Comparison of ENCODE assay signal across 8 cellular contexts in genomic region chr5:134226441-134227192, GRCh38. TPM values are rescaled to one million over a fixed set of nuclear protein-coding genes. Genes with fewer than 3 reads are reported as not detected.
DNase-seq lines count a peak whose midpoint lies in the region; ATAC-seq, FAIRE-seq and TF ChIP-seq lines count a peak whose summit lies in the region.

No MANE protein-coding gene starts in this region.

- TF ChIP-seq CTCF in HCT116 (IDR thresholded peaks at IDR 0.05 in 2 of 3, conservative IDR thresholded peaks at IDR 0.05 in 1 of 3; ENCODE audit: borderline replicate concordance in 1 of 3, insufficient read depth in 1 of 3, low read depth in 2 of 3, low read length in 2 of 3) (no peak), K562 (IDR thresholded peaks at IDR 0.05 in 2 of 3, conservative IDR thresholded peaks at IDR 0.05 in 1 of 3; ENCODE audit: insufficient read depth in 2 of 3, low read depth in 1 of 3, low read length in 3 of 3) (no peak), kidney epithelial cell (IDR thresholded peaks at IDR 0.05; ENCODE audit: insufficient read depth, low read length, poor library complexity, severe bottlenecking) (no peak)

- RAD21 ChIA-PET in HCT116 (lab: Charles Lee; ENCODE audit: low non-redundant PET in 1 of 2, low total read pairs in 2 of 2, uncharacterized antibody in 2 of 2, unreplicated experiment in 2 of 2): interaction anchor here in 1 of 2 experiments (1.2 kb wide), 1 partner anchor 21 kb away, joined by 3 read pairs; no protein-coding TSS in a partner anchor

- DNase-seq in GM12891 (ENCODE audit: insufficient read length, low spot score) (peak; percentile 38), HCT116 (ENCODE audit: low read depth, low spot score) (no peak), NCI-H774 (lab: John Stamatoyannopoulos, UW) (peak; percentile 87), K562 (ENCODE audit: extremely low read depth in 1 of 4, low spot score in 3 of 4) (peak in 1 of 4 experiments; percentile 47), kidney epithelial cell (ENCODE audit: low read depth) (no peak), SW 1271 (lab: John Stamatoyannopoulos, UW) (no peak)

- H4K20me1 ChIP-seq in HCT116 (ENCODE audit: insufficient read depth): peaks cover 32% of the 10 kb centered on the region; the same call in 1 of the 2 replicates
- peaks cover 31% of the 10 kb centered on the region for H4K20me1 ChIP-seq in K562 (replicated peaks; ENCODE audit: control insufficient read depth, insufficient read depth, low read length)

- POLR2A ChIA-PET in HCT116 (lab: Charles Lee): interaction anchor here (0.6 to 2.2 kb wide), 10 partner anchors 8 to 26 kb away, joined by 3 to 10 read pairs (median 4); no protein-coding TSS in a partner anchor
- POLR2A ChIA-PET in K562 (lab: Yijun Ruan, JAX): interaction anchor here (0.6 to 8.6 kb wide), 13 partner anchors 9 to 1914 kb away, joined by 3 to 95 read pairs (median 3); partner anchors contain the start of gene SKP1

- H3K4me3 Mint-ChIP-seq in stimulated activated naive CD8-positive, alpha-beta T cell treated with anti-CD3 and anti-CD28 coated beads, Interleukin-15, Interleukin-2, amounts not matched to agents 100 ng/mL and 50 ng/mL, for 24 hours: peak overlapping the region; percentile 90

- H3K4me1 ChIP-seq in HCT116 (ENCODE audit: control insufficient read depth in 1 of 2, insufficient read depth in 2 of 2, low read length in 2 of 2) (peaks cover 9 to 32% of the 10 kb centered on the region in 2 experiments), K562 (replicated peaks in 1 of 2; ENCODE audit: control insufficient read depth in 2 of 2, insufficient read depth in 2 of 2, low read length in 2 of 2) (peaks cover 20 to 23% of the 10 kb centered on the region in 2 experiments)

- H3K9me3 Mint-ChIP-seq in stimulated activated naive CD8-positive, alpha-beta T cell treated with anti-CD3 and anti-CD28 coated beads, Interleukin-15, Interleukin-2, amounts not matched to agents 100 ng/mL and 50 ng/mL, for 24 hours: no peaks in the 10 kb centered on the region

- H3K4me2 ChIP-seq in HCT116 (ENCODE audit: low read length) (peak overlapping the region; percentile 84), K562 (ENCODE audit: insufficient read depth, low read length) (peak overlapping the region; percentile 89)

- H3K27ac ChIP-seq in HCT116 (ENCODE audit: low read depth, low read length) (peak overlapping the region; percentile 98), K562 (ENCODE audit: extremely low read depth, low read depth, low read length) (peak overlapping the region; percentile 99)

- H3K27me3 Mint-ChIP-seq in stimulated activated naive CD8-positive, alpha-beta T cell treated with anti-CD3 and anti-CD28 coated beads, Interleukin-15, Interleukin-2, amounts not matched to agents 100 ng/mL and 50 ng/mL, for 24 hours: no peaks in the 10 kb centered on the region

- FAIRE-seq in GM12891 (lab: Jason Lieb, UNC) (no peak), K562 (lab: Jason Lieb, UNC) (no peak)

- H3K27me3 ChIP-seq in HCT116 (ENCODE audit: insufficient read depth, low read length): no peaks in the 10 kb centered on the region
- H3K27me3 ChIP-seq in K562 (ENCODE audit: control insufficient read depth in 2 of 2, insufficient read depth in 2 of 2, low read length in 2 of 2): no peaks in the 10 kb centered on the region
- no peaks in the 10 kb centered on the region for H3K27me3 ChIP-seq in kidney epithelial cell (ENCODE audit: control insufficient read depth, insufficient read depth, low read length)

- peak overlapping the region; percentile 31 for H2AFZ ChIP-seq in HCT116 (ENCODE audit: low read depth, low read length, poor library complexity, severe bottlenecking)
- H2AFZ ChIP-seq in K562 (ENCODE audit: low read depth, low read length): peak overlapping the region; percentile 98

- in situ Hi-C loops in K562 (cut with MboI): no loop called here

- no peaks in the 10 kb centered on the region for H3K9me2 ChIP-seq in HCT116 (ENCODE audit: insufficient read depth)

- TF ChIP-seq RAD21 in HCT116 (IDR thresholded peaks at IDR 0.05; ENCODE audit: low read depth) (no peak), K562 (CRISPR knock-in tag; conservative IDR thresholded peaks at IDR 0.05 in 1 of 2, IDR thresholded peaks at IDR 0.05 in 1 of 2) (no peak)

- BruUV-seq in HCT116 (replicated peaks; lab: Mats Ljungman, UMichigan) (TSS peak; percentile 91), K562 (replicated peaks; lab: Mats Ljungman, UMichigan) (TSS peak; percentile 93)

- intact Hi-C loops in HCT116 (cut with micrococcal nuclease): loop anchor here (5.0 kb wide), 1 partner anchor 44 kb away; no protein-coding TSS in a partner anchor
- intact Hi-C loops in K562 (cut with micrococcal nuclease): loop anchor here (2.0 kb wide), 3 partner anchors 22 to 62 kb away; no protein-coding TSS in a partner anchor

- H3K9me3 ChIP-seq in HCT116 (ENCODE audit: control insufficient read depth in 1 of 2, insufficient read depth in 1 of 2, low read depth in 1 of 2, low read length in 2 of 2) (no peaks in the 10 kb centered on the region), K562 (replicated peaks; ENCODE audit: control insufficient read depth, insufficient read depth, low read depth, low read length) (no peaks in the 10 kb centered on the region)

- peak overlapping the region; percentile 100 for H3K9ac ChIP-seq in HCT116 (ENCODE audit: low read length)
- peak overlapping the region; percentile 99 for H3K9ac ChIP-seq in K562 (ENCODE audit: insufficient read depth in 1 of 2, low read depth in 2 of 2, low read length in 2 of 2)

- peak; percentile 76; the same call in 1 of the 2 replicates for TF ChIP-seq POLR2A in GM12891 (IDR thresholded peaks at IDR 0.05; ENCODE audit: low read depth, low read length)
- TF ChIP-seq POLR2A in HCT116 (IDR thresholded peaks at IDR 0.05; ENCODE audit: borderline replicate concordance, extremely low read depth, insufficient read depth, insufficient read length): no peak
- 0 out of 2 replicates have a peak, but pooled peaks have one; percentile 65 for TF ChIP-seq POLR2A in K562 (conservative IDR thresholded peaks at IDR 0.05)

- H3K79me2 ChIP-seq in HCT116 (ENCODE audit: insufficient read depth, low read length) (peaks cover 50% of the 10 kb centered on the region), K562 (ENCODE audit: control insufficient read depth, insufficient read depth, low read length) (peaks cover 55% of the 10 kb centered on the region)

- WGBS in K562 (ENCODE audit: insufficient coverage, low coverage, missing lambda C conversion rate): 9% methylated on average over 50 of the region's 51 CpGs

- CTCF ChIA-PET in HCT116 (lab: Charles Lee): interaction anchor here (1.2 to 2.3 kb wide), 2 partner anchors 10 to 63 kb away, joined by 7 read pairs; no protein-coding TSS in a partner anchor
- CTCF ChIA-PET in K562 (lab: Yijun Ruan, JAX; ENCODE audit: low intra/inter-chr PET ratio): no interaction called here

- H3K4me3 ChIP-seq in HCT116 (replicated peaks in 1 of 2; ENCODE audit: low read depth in 1 of 2, low read length in 2 of 2): peak overlapping the region; percentile 83 to 95
- peak overlapping the region; percentile 97 for H3K4me3 ChIP-seq in K562
- H3K4me3 ChIP-seq in kidney epithelial cell (ENCODE audit: low read depth, low read length): peak overlapping the region; percentile 99

- peaks cover 4% of the 10 kb centered on the region for H3K9me1 ChIP-seq in K562 (ENCODE audit: control insufficient read depth, insufficient read depth, low read length)

- peaks cover 0 to 7% of the 10 kb centered on the region in 2 experiments; a peak in 1 of 4 replicates for H3K36me3 ChIP-seq in HCT116 (ENCODE audit: control insufficient read depth in 1 of 2, insufficient read depth in 2 of 2, low read length in 2 of 2)
- H3K36me3 ChIP-seq in K562 (ENCODE audit: control insufficient read depth, insufficient read depth, low read length): peaks cover 31% of the 10 kb centered on the region
- H3K36me3 ChIP-seq in kidney epithelial cell (ENCODE audit: control insufficient read depth, insufficient read depth, low read length): no peaks in the 10 kb centered on the region

- H3K4me1 Mint-ChIP-seq in stimulated activated naive CD8-positive, alpha-beta T cell treated with anti-CD3 and anti-CD28 coated beads, Interleukin-15, Interleukin-2, amounts not matched to agents 100 ng/mL and 50 ng/mL, for 24 hours (ENCODE audit: low read depth): peaks cover 43% of the 10 kb centered on the region

- ATAC-seq in HCT116 (peak; percentile 69), K562 (peak; percentile 4), HG02798 (IDR thresholded peaks at IDR 0.05; ENCODE audit: poor library complexity, unreplicated experiment) (no peak)

- peak overlapping the region; percentile 96 for H3K27ac Mint-ChIP-seq in stimulated activated naive CD8-positive, alpha-beta T cell treated with anti-CD3 and anti-CD28 coated beads, Interleukin-15, Interleukin-2, amounts not matched to agents 100 ng/mL and 50 ng/mL, for 24 hours

- peaks cover 33% of the 10 kb centered on the region for H3K36me3 Mint-ChIP-seq in stimulated activated naive CD8-positive, alpha-beta T cell treated with anti-CD3 and anti-CD28 coated beads, Interleukin-15, Interleukin-2, amounts not matched to agents 100 ng/mL and 50 ng/mL, for 24 hours (ENCODE audit: low read depth)

- no peak for TF ChIP-seq EP300 in K562 (IDR thresholded peaks at IDR 0.05; ENCODE audit: low read length)

RNA-seq across cellular contexts. Expression of gene PPP2CA, which starts 0.7 kb away (rescaled TPM):
- polyA plus RNA-seq in GM12891 (2012; ENCODE audit: low read depth, missing spikeins): 92.3 TPM
- total RNA-seq in HCT116 (2021; ENCODE audit: unreplicated experiment) (167 TPM), K562 (2014; rRNA removed) (237 and 254 TPM in 2 replicates), K562 (2014; rRNA removed; fragmentation: Illumina TruSeq; extraction: Trizol) (109 and 129 TPM in 2 replicates), K562 (2015; rRNA removed; fragmentation: Illumina TruSeq; extraction: Trizol) (69.9 and 76.2 TPM in 2 replicates), K562 (2021) (190 and 194 TPM in 2 replicates), kidney epithelial cell (232 and 249 TPM in 2 replicates)
- polyA plus RNA-seq in HCT116 (2012): 158 and 173 TPM in 2 replicates
- 23.9 and 70.7 TPM in 2 replicates for total RNA-seq in K562 (2011; cell fraction: chromatin; rRNA removed; ENCODE audit: low replicate concordance)
- total RNA-seq in K562 (2011; cell fraction: nucleolus; rRNA removed): 15.0 and 16.3 TPM in 2 replicates
- total RNA-seq in K562 (2011; cell fraction: nucleoplasm; rRNA removed): 25.6 and 41.1 TPM in 2 replicates
- polyA plus RNA-seq in K562 (2011; rRNA removed) (158 and 257 TPM in 2 replicates), K562 (2014; fragmentation: Illumina TruSeq; extraction: Trizol) (90.3 and 94.9 TPM in 2 replicates), K562 (2014; fragmentation: Nextera tagmentation; extraction: Ambion mirVana) (10 to 100 TPM; 23.0 to 24.8 TPM), K562 (2014; rRNA removed) (149 and 211 TPM in 2 replicates)
- polyA plus RNA-seq in K562 (2011; cell fraction: cytosol; rRNA removed): 86.1 and 87.0 TPM in 2 replicates
- polyA plus RNA-seq in K562 (2011; cell fraction: nucleus; rRNA removed): 32.6 and 43.8 TPM in 2 replicates
- 133 and 154 TPM in 2 replicates for polyA plus RNA-seq in K562 (2012)
- polyA minus RNA-seq in K562 (2011; rRNA and poly(A)+ RNA removed): 212 and 242 TPM in 2 replicates
- 80.6 and 127 TPM in 2 replicates for polyA minus RNA-seq in K562 (2011; cell fraction: cytosol; rRNA and poly(A)+ RNA removed)
- 16.0 and 27.2 TPM in 2 replicates for polyA minus RNA-seq in K562 (2011; cell fraction: nucleus; rRNA and poly(A)+ RNA removed)

RNA-seq across cellular contexts. Expression of gene SKP1, which starts 49.9 kb away (rescaled TPM):
- polyA plus RNA-seq in GM12891 (2012; ENCODE audit: low read depth, missing spikeins): 424 TPM
- total RNA-seq in HCT116 (2021; ENCODE audit: unreplicated experiment) (245 TPM), K562 (2014; rRNA removed) (259 and 301 TPM in 2 replicates), K562 (2014; rRNA removed; fragmentation: Illumina TruSeq; extraction: Trizol) (655 and 748 TPM in 2 replicates), K562 (2015; rRNA removed; fragmentation: Illumina TruSeq; extraction: Trizol) (621 and 639 TPM in 2 replicates), K562 (2021) (302 and 303 TPM in 2 replicates), kidney epithelial cell (222 and 233 TPM in 2 replicates)
- polyA plus RNA-seq in HCT116 (2012): 227 and 318 TPM in 2 replicates
- 90.0 and 233 TPM in 2 replicates for total RNA-seq in K562 (2011; cell fraction: chromatin; rRNA removed; ENCODE audit: low replicate concordance)
- 56.3 and 56.9 TPM in 2 replicates for total RNA-seq in K562 (2011; cell fraction: nucleolus; rRNA removed)
- 128 and 219 TPM in 2 replicates for total RNA-seq in K562 (2011; cell fraction: nucleoplasm; rRNA removed)
- polyA plus RNA-seq in K562 (2011; rRNA removed) (471 and 627 TPM in 2 replicates), K562 (2014; fragmentation: Illumina TruSeq; extraction: Trizol) (809 and 876 TPM in 2 replicates), K562 (2014; fragmentation: Nextera tagmentation; extraction: Ambion mirVana) (1,000 to 10,000 TPM; 2,075 to 2,109 TPM), K562 (2014; rRNA removed) (625 and 669 TPM in 2 replicates)
- 91.9 and 240 TPM in 2 replicates for polyA plus RNA-seq in K562 (2011; cell fraction: cytosol; rRNA removed)
- polyA plus RNA-seq in K562 (2011; cell fraction: nucleus; rRNA removed): 71.9 and 148 TPM in 2 replicates
- polyA plus RNA-seq in K562 (2012): 488 and 491 TPM in 2 replicates
- polyA minus RNA-seq in K562 (2011; rRNA and poly(A)+ RNA removed): 617 and 618 TPM in 2 replicates
- 97.3 and 126 TPM in 2 replicates for polyA minus RNA-seq in K562 (2011; cell fraction: cytosol; rRNA and poly(A)+ RNA removed)
- 44.0 and 74.6 TPM in 2 replicates for polyA minus RNA-seq in K562 (2011; cell fraction: nucleus; rRNA and poly(A)+ RNA removed)

Comparison
In these comparisons a context has a peak if more than half of its experiments do, and no peak if none do; other contexts are left out.
1. DNase-seq: peak in GM12891 (single experiment) and NCI-H774 (single experiment); none in HCT116 (single experiment), kidney epithelial cell (single experiment) and SW 1271 (0 of 2).
2. Peak in every context shown above with its lines, with median percentiles within 50 percentile points of each other: H3K4me3 ChIP-seq.